ENCODE assay signal across 8 cellular contexts in genomic region chr9:72315510-72316287, GRCh38. TPM values are rescaled to one million over a fixed set of nuclear protein-coding genes. Genes with fewer than 3 reads are reported as not detected.
A peak's percentile ranks its signal among the peaks of the same experiment; 100 is the strongest.
DNase-seq lines count a peak whose midpoint lies in the region; ATAC-seq and TF ChIP-seq lines count a peak whose summit lies in the region.

No MANE protein-coding gene starts in this region.

- no peak for TF ChIP-seq RAD21 in IMR-90 (IDR thresholded peaks at IDR 0.05; ENCODE audit: low read length)

- no peak overlapping the region for H4K91ac ChIP-seq in IMR-90 (ENCODE audit: insufficient read depth, low read depth, low read length)

- H2BK5ac ChIP-seq in IMR-90 (ENCODE audit: low read depth, low read length, poor library complexity, severe bottlenecking) = no peak overlapping the region

- H3K56ac ChIP-seq in IMR-90 (ENCODE audit: extremely low read depth, insufficient read depth, low read length) = no peak overlapping the region

- H3K36me3 ChIP-seq in IMR-90 (ENCODE audit: control insufficient read depth, insufficient read depth, low read length) = no peaks in the 10 kb centered on the region
- H3K36me3 ChIP-seq in tibial nerve = no peaks in the 10 kb centered on the region

- peak overlapping the region; percentile 89 for H3K4me2 ChIP-seq in IMR-90 (ENCODE audit: low read depth, low read length)

- no peak overlapping the region for H3K4me3 ChIP-seq in IMR-90 (ENCODE audit: insufficient read depth, low read depth, low read length)
- H3K4me3 ChIP-seq in astrocyte of the spinal cord (ENCODE audit: low read depth, low read length) = no peak overlapping the region
- no peak overlapping the region for H3K4me3 ChIP-seq in tibial nerve

- dilution Hi-C loops in IMR-90 (cut with HindIII; ENCODE audit: low sequenced_read_pairs, unreplicated experiment) = no loop called here

- WGBS in IMR-90 (ENCODE audit: extremely low coverage in 2 of 2, insufficient read length in 1 of 2), 2 experiments = 0% methylated on average over 1 of the region's 9 CpGs; no CpG with 5 or more reads in 1 of the 2 experiments
- WGBS in tibial nerve, 2 donors = 24 to 28% methylated on average over 9 of the region's 9 CpGs

- H3K4me1 Mint-ChIP-seq in CD4-positive, alpha-beta T cell (ENCODE audit: low read depth) = no peaks in the 10 kb centered on the region
- H3K4me1 Mint-ChIP-seq in activated T-cell treated with anti-CD3 and anti-CD28 coated beads, Interleukin-2, amount 50 U/mL, for 4 hours (ENCODE audit: low read depth) = no peaks in the 10 kb centered on the region

- H3K36me3 Mint-ChIP-seq in CD4-positive, alpha-beta T cell (ENCODE audit: low read depth) = no peaks in the 10 kb centered on the region
- H3K36me3 Mint-ChIP-seq in activated T-cell treated with anti-CD3 and anti-CD28 coated beads, Interleukin-2, amount 50 U/mL, for 4 hours (ENCODE audit: insufficient read depth) = no peaks in the 10 kb centered on the region

- TF ChIP-seq CTCF in IMR-90 (conservative IDR thresholded peaks at IDR 0.05; ENCODE audit: low read depth, low read length) (no peak), astrocyte of the spinal cord (IDR thresholded peaks at IDR 0.05; ENCODE audit: low read depth, low read length) (no peak), tibial nerve (IDR thresholded peaks at IDR 0.05) (no peak)
- no peak for TF ChIP-seq CTCF in CD4-positive, alpha-beta T cell (IDR thresholded peaks at IDR 0.05)

- CTCF ChIA-PET in IMR-90 (lab: Yijun Ruan, JAX) = interaction anchor here (0.6 to 1.3 kb wide), 5 partner anchors 10 to 506 kb away, joined by 3 to 9 read pairs (median 4); no protein-coding TSS in a partner anchor
- CTCF ChIA-PET in CD4-positive, alpha-beta T cell (lab: Charles Lee) = no interaction called here

- ATAC-seq in IMR-90 (ENCODE audit: low read depth) = peak; percentile 64
- ATAC-seq in CD4-positive, alpha-beta T cell (ENCODE audit: poor library complexity) = no peak
- ATAC-seq in activated T-cell treated with anti-CD3 and anti-CD28 coated beads, Interleukin-2, amount 50 U/mL, for 4 hours = no peak

- TF ChIP-seq POLR2A in IMR-90 (IDR thresholded peaks at IDR 0.05; ENCODE audit: low read depth, low read length) (no peak), tibial nerve (IDR thresholded peaks at IDR 0.05) (no peak)

- H3K9me3 Mint-ChIP-seq in CD4-positive, alpha-beta T cell = no peaks in the 10 kb centered on the region
- no peaks in the 10 kb centered on the region for H3K9me3 Mint-ChIP-seq in activated T-cell treated with anti-CD3 and anti-CD28 coated beads, Interleukin-2, amount 50 U/mL, for 4 hours

- H3K27me3 ChIP-seq in IMR-90 (ENCODE audit: control insufficient read depth, insufficient read depth, low read length) (no peaks in the 10 kb centered on the region), tibial nerve (no peaks in the 10 kb centered on the region)
- H3K27me3 ChIP-seq in CD4-positive, alpha-beta T cell (ENCODE audit: control insufficient read depth, insufficient read depth, low read length) = no peaks in the 10 kb centered on the region

- H3K18ac ChIP-seq in IMR-90 (ENCODE audit: low read depth, low read length) = no peak overlapping the region

- H3K27ac Mint-ChIP-seq in CD4-positive, alpha-beta T cell = no peak overlapping the region

- H3K27me3 Mint-ChIP-seq in CD4-positive, alpha-beta T cell = no peaks in the 10 kb centered on the region
- H3K27me3 Mint-ChIP-seq in activated T-cell treated with anti-CD3 and anti-CD28 coated beads, Interleukin-2, amount 50 U/mL, for 4 hours (ENCODE audit: low read depth) = peaks cover 2% of the 10 kb centered on the region

- H3K14ac ChIP-seq in IMR-90 (replicated peaks; ENCODE audit: low read depth, low read length) = no peak overlapping the region

- H2BK120ac ChIP-seq in IMR-90 (ENCODE audit: low read depth, low read length) = peak overlapping the region; percentile 20; the same call in 1 of the 2 replicates

- H3K4me3 Mint-ChIP-seq in CD4-positive, alpha-beta T cell = no peak overlapping the region
- no peak overlapping the region for H3K4me3 Mint-ChIP-seq in activated T-cell treated with anti-CD3 and anti-CD28 coated beads, Interleukin-2, amount 50 U/mL, for 4 hours

- H3K27ac ChIP-seq in IMR-90 (ENCODE audit: insufficient read depth, low read length) = peak overlapping the region; percentile 0; the same call in 1 of the 2 replicates
- H3K27ac ChIP-seq in tibial nerve = peak overlapping the region; percentile 11 to 79 (median 62)
- H3K27ac ChIP-seq in CD4-positive, alpha-beta T cell (ENCODE audit: low read depth, low read length) = no peak overlapping the region

- H2AK5ac ChIP-seq in IMR-90 (ENCODE audit: low read depth, low read length) = 0 out of 2 replicates have a peak overlapping the region, but pooled peaks have one; percentile 30

- in situ Hi-C loops in ACHN (cut with HindIII; ENCODE audit: low pct_ligation_motif_present, low pct_unique_long_range_greater_than_20kb, low sequenced_read_pairs) = no loop called here
- in situ Hi-C loops in IMR-90 (cut with MboI; ENCODE audit: low sequenced_read_pairs) = no loop called here
- in situ Hi-C loops in astrocyte of the spinal cord (cut with HindIII; ENCODE audit: low sequenced_read_pairs) = no loop called here

- H2AK9ac ChIP-seq in IMR-90 (replicated peaks; ENCODE audit: low read depth, low read length, poor library complexity) = no peak overlapping the region

- H4K20me1 ChIP-seq in IMR-90 (ENCODE audit: insufficient read depth, low read length) = no peaks in the 10 kb centered on the region

- peaks cover 5% of the 10 kb centered on the region; the same call in 1 of the 2 replicates for H3K9me1 ChIP-seq in IMR-90 (ENCODE audit: insufficient read depth, low read length)

- no peaks in the 10 kb centered on the region for H3K79me1 ChIP-seq in IMR-90 (ENCODE audit: low read depth in 1 of 2, low read length in 2 of 2)

- H3K23ac ChIP-seq in IMR-90 (ENCODE audit: low read depth, low read length) = 0 out of 2 replicates have a peak overlapping the region, but pooled peaks have one; percentile 3

- peak; percentile 69 to 81 for TF ChIP-seq EP300 in tibial nerve (IDR thresholded peaks at IDR 0.05)

- H2BK15ac ChIP-seq in IMR-90 (ENCODE audit: low read depth, low read length) = no peak overlapping the region

- H3K4me1 ChIP-seq in IMR-90 (ENCODE audit: control insufficient read depth, insufficient read depth, low read length) = peaks cover 4% of the 10 kb centered on the region
- H3K4me1 ChIP-seq in tibial nerve = peaks cover 0 to 30% (median 15%) of the 10 kb centered on the region in 4 donors

- peak overlapping the region; percentile 68 for H2AFZ ChIP-seq in IMR-90 (replicated peaks; ENCODE audit: low read length, poor library complexity)

- POLR2A ChIA-PET in IMR-90 (lab: Charles Lee; ENCODE audit: unreplicated experiment) = interaction anchor here (0.6 to 0.8 kb wide), 4 partner anchors 11 to 472 kb away, joined by 3 to 9 read pairs (median 3); no protein-coding TSS in a partner anchor
- POLR2A ChIA-PET in CD4-positive, alpha-beta T cell (lab: Charles Lee) = interaction anchor here (0.7 kb wide), 1 partner anchor 49 kb away, joined by 3 read pairs; no protein-coding TSS in a partner anchor

- intact Hi-C loops in IMR-90 (cut with micrococcal nuclease) = no loop called here
- intact Hi-C loops in CD4-positive, alpha-beta T cell (cut with DNase I, micrococcal nuclease) = no loop called here

- BruUV-seq in IMR-90 (replicated peaks; lab: Mats Ljungman, UMichigan) = no TSS peak

- H3K4ac ChIP-seq in IMR-90 (ENCODE audit: low read depth, low read length) = peak overlapping the region; percentile 64

- DNase-seq in ACHN = peak; percentile 88
- DNase-seq in IMR-90 = peak; percentile 16
- DNase-seq in astrocyte of the spinal cord (ENCODE audit: low read depth, low spot score) = peak; percentile 94
- peak; percentile 91 for DNase-seq in kidney tubule cell (ENCODE audit: low spot score)
- DNase-seq in tibial nerve (ENCODE audit: low spot score in 2 of 2) = peak; percentile 49 to 64
- no peak for DNase-seq in CD4-positive, alpha-beta T cell
- DNase-seq in activated T-cell treated with anti-CD3 and anti-CD28 coated beads, Interleukin-2, amount 50 U/mL, for 4 hours = no peak
- no peak for DNase-seq in activated naive CD4-positive, alpha-beta T cell (lab: John Stamatoyannopoulos, UW)

- H4K5ac ChIP-seq in IMR-90 (ENCODE audit: low read depth, low read length) = no peak overlapping the region

- no peak overlapping the region for H4K8ac ChIP-seq in IMR-90 (ENCODE audit: low read depth in 2 of 2, low read length in 2 of 2)

- H2BK20ac ChIP-seq in IMR-90 (ENCODE audit: low read depth, low read length) = no peak overlapping the region

- H3K9me3 ChIP-seq in IMR-90 (ENCODE audit: control insufficient read depth, insufficient read depth, low read length) = no peaks in the 10 kb centered on the region
- no peaks in the 10 kb centered on the region for H3K9me3 ChIP-seq in tibial nerve
- H3K9me3 ChIP-seq in CD4-positive, alpha-beta T cell (ENCODE audit: control insufficient read depth, low read length) = no peaks in the 10 kb centered on the region

- H3K9ac ChIP-seq in IMR-90 (ENCODE audit: low read depth, low read length) = 0 out of 2 replicates have a peak overlapping the region, but pooled peaks have one; percentile 0

TF ChIP-seq in IMR-90, 13 proteins besides CTCF, POLR2A, EP300 and RAD21 (continues in another document):
- TF ChIP-seq USF2 (IDR thresholded peaks at IDR 0.05; ENCODE audit: low read depth, low read length) (no peak), ELK1 (IDR thresholded peaks at IDR 0.05; ENCODE audit: borderline replicate concordance, low read depth, low read length) (no peak)

RNA-seq across cellular contexts. Expression of gene ZFAND5, which starts 49.3 kb away (rescaled TPM):
- total RNA-seq in IMR-90 (2012; rRNA removed) (35.8 and 53.3 TPM in 2 replicates), tibial nerve (1,000 to 10,000 TPM in 3 of 4 donors, 100 to 1,000 TPM in 1; 907 to 1,573 (median 1,091) TPM)
- 79.3 and 85.2 TPM in 2 replicates for polyA plus RNA-seq in IMR-90 (2012; rRNA removed)
- polyA plus RNA-seq in IMR-90 (2012; cell fraction: cytosol; rRNA removed) = 38.8 and 50.0 TPM in 2 replicates
- 60.3 and 312 TPM in 2 replicates for polyA plus RNA-seq in IMR-90 (2012; cell fraction: nucleus; rRNA removed; ENCODE audit: low replicate concordance)
- total RNA-seq in CD4-positive, alpha-beta T cell = 100 to 1,000 TPM; 368 TPM
- 100 to 1,000 TPM; 112 to 142 (median 141) TPM for total RNA-seq in activated T-cell treated with anti-CD3 and anti-CD28 coated beads, Interleukin-2, amount 50 U/mL, for 4 hours

Comparison
In these comparisons a context has a peak if more than half of its experiments do, and no peak if none do; other contexts are left out.
1. DNase-seq: peak in ACHN (single experiment), IMR-90 (single experiment), astrocyte of the spinal cord (single experiment), kidney tubule cell (single experiment) and tibial nerve (2 of 2); none in CD4-positive, alpha-beta T cell (0 of 10), activated T-cell treated with anti-CD3 and anti-CD28 coated beads, Interleukin-2, amount 50 U/mL, for 4 hours (single experiment) and activated naive CD4-positive, alpha-beta T cell (0 of 4).